In the genomic region with DNA sequence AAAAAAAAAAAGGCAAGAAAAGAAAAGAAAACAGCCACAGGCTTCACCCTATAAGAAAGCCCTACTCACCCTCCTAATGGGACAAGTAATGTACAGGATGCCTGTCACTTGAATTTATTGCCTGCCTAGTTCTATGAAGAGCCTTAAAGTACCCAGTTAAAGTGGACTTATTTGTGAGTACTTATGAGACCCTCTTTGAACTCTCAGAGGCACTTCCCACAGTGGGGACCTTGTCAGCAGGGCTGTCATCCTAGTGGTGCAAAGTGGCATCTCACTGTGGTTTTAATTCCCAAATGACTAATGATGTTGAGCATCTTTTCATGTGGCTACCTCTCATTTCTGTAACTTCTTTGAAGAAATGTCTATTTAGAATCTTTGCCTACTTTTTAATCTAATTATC, we compare ENCODE assay signal across 16 cellular contexts. TPM values are rescaled to one million over a fixed set of nuclear protein-coding genes. Genes with fewer than 3 reads are reported as not detected.
DNase-seq lines count a peak whose midpoint lies in the region; TF ChIP-seq lines count a peak whose summit lies in the region.
"Had no signal": no experiment of that assay in that cellular context is flagged by ENCODE, and none has a peak within 500 bp of the region (broad histone marks: within the 10 kb centered on the region; RNA-seq: fewer than 3 reads in every experiment).

No MANE protein-coding gene starts in this region.

- CTCF ChIA-PET in activated naive CD4-positive, alpha-beta T cell treated with anti-CD3 and anti-CD28 coated beads for 36 hours (lab: Charles Lee) = interaction anchor here (1.0 to 2.8 kb wide), 3 partner anchors 161 to 216 kb away, joined by 3 to 37 read pairs (median 5); no protein-coding TSS in a partner anchor
- CTCF ChIA-PET in OCI-LY7 (lab: Charles Lee; ENCODE audit: unreplicated experiment) = no interaction called here
- CTCF ChIA-PET in MCF 10A (lab: Yijun Ruan, JAX) = interaction anchor here (0.6 to 8.0 kb wide), 7 partner anchors 16 to 448 kb away, joined by 3 to 62 read pairs (median 12); no protein-coding TSS in a partner anchor

- H3K9me3 ChIP-seq in OCI-LY7 (ENCODE audit: low read length) = no peaks in the 10 kb centered on the region

- H3K4me1 ChIP-seq in OCI-LY7 (ENCODE audit: insufficient read depth, low read length, poor library complexity, severe bottlenecking) = no peaks in the 10 kb centered on the region

- intact Hi-C loops in activated naive CD4-positive, alpha-beta T cell treated with anti-CD3 and anti-CD28 coated beads for 36 hours (cut with micrococcal nuclease) = loop anchor here (5.0 kb wide), 2 partner anchors 52 to 372 kb away; no protein-coding TSS in a partner anchor
- intact Hi-C loops in OCI-LY7 (cut with micrococcal nuclease; ENCODE audit: unreplicated experiment) (loop anchor here (2.0 kb wide), 1 partner anchor 217 kb away; no protein-coding TSS in a partner anchor), MCF 10A (cut with micrococcal nuclease) (loop anchor here (5.0 to 10.0 kb wide), 3 partner anchors 52 to 377 kb away; no protein-coding TSS in a partner anchor)

- H3K36me3 ChIP-seq in brain microvascular endothelial cell (replicated peaks) = no peaks in the 10 kb centered on the region
- no peaks in the 10 kb centered on the region for H3K36me3 ChIP-seq in OCI-LY7 (ENCODE audit: insufficient read depth, low read length)

- TF ChIP-seq CTCF in brain microvascular endothelial cell (IDR thresholded peaks at IDR 0.05; ENCODE audit: low read depth, low read length, missing control alignments) (peak; percentile 48), progenitor cell of endocrine pancreas (IDR thresholded peaks at IDR 0.05; ENCODE audit: unreplicated experiment) (peak; percentile 28), OCI-LY7 (conservative IDR thresholded peaks at IDR 0.05; ENCODE audit: low read length) (no peak), MCF 10A (IDR thresholded peaks at IDR 0.05; ENCODE audit: unreplicated experiment) (no peak)

- no peaks in the 10 kb centered on the region for H3K9me3 Mint-ChIP-seq in activated naive CD4-positive, alpha-beta T cell treated with anti-CD3 and anti-CD28 coated beads for 36 hours
- H3K9me3 Mint-ChIP-seq in progenitor cell of endocrine pancreas (ENCODE audit: low read depth) (no peaks in the 10 kb centered on the region), MCF 10A (ENCODE audit: unreplicated experiment) (no peaks in the 10 kb centered on the region)
- H3K9me3 Mint-ChIP-seq: activated T-cell treated with anti-CD3 and anti-CD28 coated beads, Interleukin-2, amount 50 U/mL, for 4 hours; T-cell had no signal

- no peaks in the 10 kb centered on the region for H4K20me1 ChIP-seq in OCI-LY7 (ENCODE audit: insufficient read depth, low read length)

- DNase-seq in activated naive CD4-positive, alpha-beta T cell treated with anti-CD3 and anti-CD28 coated beads for 36 hours = peak; percentile 12
- no peak for DNase-seq in activated naive CD4-positive, alpha-beta T cell (lab: John Stamatoyannopoulos, UW)
- peak; percentile 24 for DNase-seq in M059J (ENCODE audit: low read depth)
- DNase-seq in brain microvascular endothelial cell = no peak
- no peak for DNase-seq in progenitor cell of endocrine pancreas (ENCODE audit: low spot score, unreplicated experiment)
- DNase-seq in OCI-LY7 (ENCODE audit: low spot score) = no peak
- no peak for DNase-seq in MCF 10A (ENCODE audit: unreplicated experiment)
- DNase-seq in NCI-H2171 treated with DMSO at 0.1 percent for 48 hours (lab: John Stamatoyannopoulos, UW) = no peak
- DNase-seq: activated T-cell treated with anti-CD3 and anti-CD28 coated beads, Interleukin-2, amount 50 U/mL, for 4 hours; anterior cingulate cortex; NCI-H2227 treated with DMSO at 0.1 percent for 48 hours; T-cell had no signal

- peaks cover 4% of the 10 kb centered on the region for H3K4me1 Mint-ChIP-seq in activated naive CD4-positive, alpha-beta T cell treated with anti-CD3 and anti-CD28 coated beads for 36 hours (ENCODE audit: low read depth)
- H3K4me1 Mint-ChIP-seq in progenitor cell of endocrine pancreas (ENCODE audit: low read depth) (peaks cover 2% of the 10 kb centered on the region), MCF 10A (ENCODE audit: insufficient read depth, unreplicated experiment) (peaks cover 12% of the 10 kb centered on the region)

- no TSS peak for BruUV-seq in OCI-LY7 (replicated peaks; lab: Mats Ljungman, UMichigan)
- no TSS peak for BruUV-seq in MCF 10A (replicated peaks; lab: Mats Ljungman, UMichigan)

- H3K79me2 ChIP-seq in OCI-LY7 (ENCODE audit: insufficient read depth, low read depth, low read length) = no peaks in the 10 kb centered on the region

- no peaks in the 10 kb centered on the region for H3K9me2 ChIP-seq in OCI-LY7 (ENCODE audit: insufficient read depth, low read length)

- H3K36me3 Mint-ChIP-seq in activated naive CD4-positive, alpha-beta T cell treated with anti-CD3 and anti-CD28 coated beads for 36 hours (ENCODE audit: low read depth) = no peaks in the 10 kb centered on the region
- H3K36me3 Mint-ChIP-seq in progenitor cell of endocrine pancreas (ENCODE audit: insufficient read depth) (no peaks in the 10 kb centered on the region), MCF 10A (ENCODE audit: insufficient read depth, unreplicated experiment) (peaks cover 6% of the 10 kb centered on the region)
- H3K36me3 Mint-ChIP-seq: T-cell had no signal

- H3K4me2 ChIP-seq in OCI-LY7 (ENCODE audit: low read length) = no peak overlapping the region

- in situ Hi-C loops in brain microvascular endothelial cell (cut with HindIII; ENCODE audit: low pct_ligation_motif_present, low sequenced_read_pairs) = no loop called here

- no peak overlapping the region for H2AFZ ChIP-seq in OCI-LY7 (ENCODE audit: low read length)

- H3K27me3 ChIP-seq in brain microvascular endothelial cell (replicated peaks) = no peaks in the 10 kb centered on the region

- no peak overlapping the region for H3K4me3 Mint-ChIP-seq in activated naive CD4-positive, alpha-beta T cell treated with anti-CD3 and anti-CD28 coated beads for 36 hours
- H3K4me3 Mint-ChIP-seq in progenitor cell of endocrine pancreas (ENCODE audit: low read depth) = no peak overlapping the region
- H3K4me3 Mint-ChIP-seq in MCF 10A (ENCODE audit: unreplicated experiment) = no peak overlapping the region
- H3K4me3 Mint-ChIP-seq: activated T-cell treated with anti-CD3 and anti-CD28 coated beads, Interleukin-2, amount 50 U/mL, for 4 hours; T-cell had no signal

- no peak overlapping the region for H3K27ac ChIP-seq in brain microvascular endothelial cell
- H3K27ac ChIP-seq in OCI-LY7 (ENCODE audit: low read depth, low read length, poor library complexity, severe bottlenecking) = no peak overlapping the region
- H3K27ac ChIP-seq: HL-60 had no signal

- H3K27ac Mint-ChIP-seq in activated naive CD4-positive, alpha-beta T cell treated with anti-CD3 and anti-CD28 coated beads for 36 hours = no peak overlapping the region
- no peak overlapping the region for H3K27ac Mint-ChIP-seq in progenitor cell of endocrine pancreas
- no peak overlapping the region for H3K27ac Mint-ChIP-seq in MCF 10A (ENCODE audit: low read depth, unreplicated experiment)
- H3K27ac Mint-ChIP-seq: T-cell had no signal

- H3K4me3 ChIP-seq in brain microvascular endothelial cell (ENCODE audit: low read depth, low read length) (no peak overlapping the region), OCI-LY7 (ENCODE audit: low read depth, low read length, poor library complexity, severe bottlenecking) (no peak overlapping the region)

- POLR2A ChIA-PET in OCI-LY7 (lab: Charles Lee) = interaction anchor here (0.6 kb wide), 1 partner anchor 331 kb away, joined by 5 read pairs; no protein-coding TSS in a partner anchor
- POLR2A ChIA-PET in MCF 10A (lab: Yijun Ruan, JAX) = interaction anchor here (0.5 kb wide), 1 partner anchor 97 kb away, joined by 3 read pairs; no protein-coding TSS in a partner anchor

- no peaks in the 10 kb centered on the region for H3K27me3 Mint-ChIP-seq in activated naive CD4-positive, alpha-beta T cell treated with anti-CD3 and anti-CD28 coated beads for 36 hours (ENCODE audit: low read depth)
- H3K27me3 Mint-ChIP-seq in progenitor cell of endocrine pancreas = no peaks in the 10 kb centered on the region
- H3K27me3 Mint-ChIP-seq in MCF 10A (ENCODE audit: insufficient read depth, unreplicated experiment) = no peaks in the 10 kb centered on the region
- H3K27me3 Mint-ChIP-seq: T-cell had no signal

RNA-seq across cellular contexts. Expression of a gene that starts 41.8 kb away (rescaled TPM):
- total RNA-seq in activated naive CD4-positive, alpha-beta T cell treated with anti-CD3 and anti-CD28 coated beads for 36 hours = 1 to 10 TPM; 3.2 to 3.8 TPM
- total RNA-seq in M059J (2014; rRNA removed; shearing (Covaris generic)) = not detected in 2 replicates
- total RNA-seq in progenitor cell of endocrine pancreas (2.4 and 3.7 TPM in 2 replicates), OCI-LY7 (2022) (0.23 TPM in 1 of 2 replicates, not detected in the other), MCF 10A (2022) (not detected in 2 replicates)
- total RNA-seq in OCI-LY7 (2014; rRNA removed; shearing (Covaris generic)) = 0.06 TPM in 1 of 2 replicates, not detected in the other
- total RNA-seq: kidney epithelial cell, LHCN-M2, pulmonary artery endothelial cell, T-cell had no signal

Comparison
In these comparisons a context has a peak if more than half of its experiments do, and no peak if none do; other contexts are left out.
1. DNase-seq: peak in activated naive CD4-positive, alpha-beta T cell treated with anti-CD3 and anti-CD28 coated beads for 36 hours (single experiment) and M059J (single experiment); none in activated naive CD4-positive, alpha-beta T cell (0 of 4), brain microvascular endothelial cell (single experiment), progenitor cell of endocrine pancreas (single experiment), OCI-LY7 (single experiment), MCF 10A (single experiment) and NCI-H2171 treated with DMSO at 0.1 percent for 48 hours (single experiment).
2. CTCF ChIP-seq: peak in brain microvascular endothelial cell (single experiment) and progenitor cell of endocrine pancreas (single experiment); none in OCI-LY7 (single experiment) and MCF 10A (single experiment).